Comparison of ENCODE assay signal across 8 cellular contexts in genomic region chr10:23448802-23449570, GRCh38. TPM values are rescaled to one million over a fixed set of nuclear protein-coding genes. Genes with fewer than 3 reads are reported as not detected.
A peak's percentile ranks its signal among the peaks of the same experiment; 100 is the strongest.
DNase-seq lines count a peak whose midpoint lies in the region; ATAC-seq lines count a peak whose summit lies in the region.

No MANE protein-coding gene starts in this region.

- 94% methylated on average over 4 of the region's 7 CpGs for WGBS in mesenchymal stem cell

- H3K9ac ChIP-seq in mesenchymal stem cell (ENCODE audit: low read length): no peak overlapping the region

- H3K79me1 ChIP-seq in mesenchymal stem cell (replicated peaks; ENCODE audit: low read length, poor library complexity, severe bottlenecking): no peaks in the 10 kb centered on the region

- no peak overlapping the region for H2AK5ac ChIP-seq in mesenchymal stem cell (ENCODE audit: low read length, severe bottlenecking)

- H2AFZ ChIP-seq in mesenchymal stem cell (ENCODE audit: low read depth, low read length): no peak overlapping the region

- no peak overlapping the region for H2BK120ac ChIP-seq in mesenchymal stem cell (ENCODE audit: low read depth, low read length)

- H3K4ac ChIP-seq in mesenchymal stem cell (ENCODE audit: low read depth in 1 of 2, low read length in 2 of 2): no peak overlapping the region

- no peak overlapping the region for H4K8ac ChIP-seq in mesenchymal stem cell (ENCODE audit: low read length)

- no peaks in the 10 kb centered on the region for H3K27me3 ChIP-seq in mesenchymal stem cell (ENCODE audit: control insufficient read depth in 1 of 2, insufficient read depth in 1 of 2, low read length in 2 of 2)

- H3K4me2 ChIP-seq in mesenchymal stem cell (ENCODE audit: low read length, poor library complexity, severe bottlenecking): no peak overlapping the region

- no peak overlapping the region for H3K14ac ChIP-seq in mesenchymal stem cell (ENCODE audit: low read length in 2 of 2)

- H3K36me3 ChIP-seq in mesenchymal stem cell (ENCODE audit: control insufficient read depth in 1 of 2, insufficient read depth in 2 of 2, low read depth in 1 of 2, low read length in 2 of 2): peaks cover 0 to 5% of the 10 kb centered on the region in 2 experiments

- no peak overlapping the region for H3K23ac ChIP-seq in mesenchymal stem cell (ENCODE audit: low read length in 2 of 2)

- no peak overlapping the region for H3K4me3 ChIP-seq in mesenchymal stem cell (ENCODE audit: insufficient read depth in 1 of 2, low read depth in 1 of 2, low read length in 2 of 2)

- peak; percentile 93 for ATAC-seq in HG02678 (IDR thresholded peaks at IDR 0.05; ENCODE audit: unreplicated experiment)

- no peak overlapping the region for H4K91ac ChIP-seq in mesenchymal stem cell (ENCODE audit: low read length)

- H2BK15ac ChIP-seq in mesenchymal stem cell (ENCODE audit: low read depth, poor library complexity, severe bottlenecking): no peak overlapping the region

- H3K18ac ChIP-seq in mesenchymal stem cell (ENCODE audit: low read depth in 1 of 2, low read length in 2 of 2): no peak overlapping the region

- no peak overlapping the region for H2BK5ac ChIP-seq in mesenchymal stem cell (ENCODE audit: low read depth, low read length, poor library complexity, severe bottlenecking)

- H2BK12ac ChIP-seq in mesenchymal stem cell (ENCODE audit: low read length in 2 of 2): no peak overlapping the region

- H3K9me3 ChIP-seq in mesenchymal stem cell (ENCODE audit: control insufficient read depth, low read length): no peaks in the 10 kb centered on the region

- H3K4me1 ChIP-seq in mesenchymal stem cell (ENCODE audit: control insufficient read depth, insufficient read depth, low read depth, low read length): no peaks in the 10 kb centered on the region

- no peak overlapping the region for H3K27ac ChIP-seq in mesenchymal stem cell (ENCODE audit: low read length, poor library complexity, severe bottlenecking)

- DNase-seq in SIG-M5 treated with dmso at 0.1 percent for 504 hours (lab: John Stamatoyannopoulos, UW; ENCODE audit: unreplicated experiment) (peak; percentile 68), SIG-M5 (lab: John Stamatoyannopoulos, UW) (no peak), NOMO-1 treated with dmso at 0.1 percent for 144 hours (lab: John Stamatoyannopoulos, UW; ENCODE audit: unreplicated experiment) (peak; percentile 46), mesenchymal stem cell (peak; percentile 78), LoVo (ENCODE audit: low spot score) (no peak), cerebellar cortex (ENCODE audit: low spot score) (no peak), NCI-H510A (lab: John Stamatoyannopoulos, UW) (no peak)

RNA-seq across cellular contexts. Expression of gene OTUD1, which starts 10.1 kb away (rescaled TPM):
- 4.2 TPM for polyA plus RNA-seq in mesenchymal stem cell (2013, experiment 1 of 2)
- polyA plus RNA-seq in mesenchymal stem cell (2013, experiment 2 of 2): 4.4 TPM

Comparison
In these comparisons a context has a peak if more than half of its experiments do, and no peak if none do; other contexts are left out.
1. DNase-seq: peak in SIG-M5 treated with dmso at 0.1 percent for 504 hours (single experiment), NOMO-1 treated with dmso at 0.1 percent for 144 hours (single experiment) and mesenchymal stem cell (single experiment); none in SIG-M5 (single experiment), LoVo (single experiment), cerebellar cortex (single experiment) and NCI-H510A (single experiment).